9 cellular contexts compared by ENCODE assay signal in genomic region chr19:41871573-41872383, GRCh38. TPM values are rescaled to one million over a fixed set of nuclear protein-coding genes. Genes with fewer than 3 reads are reported as not detected.
DNase-seq lines count a peak whose midpoint lies in the region; ATAC-seq and TF ChIP-seq lines count a peak whose summit lies in the region.
"Had no signal": no experiment of that assay in that cellular context is flagged by ENCODE, and none has a peak within 500 bp of the region (broad histone marks: within the 10 kb centered on the region; RNA-seq: fewer than 3 reads in every experiment).

No MANE protein-coding gene starts in this region.

- in situ Hi-C loops in Panc1 (cut with HindIII; ENCODE audit: low pct_unique_long_range_greater_than_20kb, low sequenced_read_pairs) = no loop called here

- H3K27me3 ChIP-seq in Panc1 (ENCODE audit: control insufficient read depth, insufficient read depth, low read length) = no peaks in the 10 kb centered on the region
- H3K27me3 ChIP-seq in psoas muscle (ENCODE audit: insufficient read depth in 3 of 3, low read length in 2 of 3) = no peaks in the 10 kb centered on the region
- no peaks in the 10 kb centered on the region for H3K27me3 ChIP-seq in prostate gland (replicated peaks; ENCODE audit: insufficient read depth)

- peak; percentile 48 for TF ChIP-seq POLR2A in GM10847 (IDR thresholded peaks at IDR 0.05; ENCODE audit: extremely low read depth, insufficient read length)
- no peak for TF ChIP-seq POLR2A in prostate gland (IDR thresholded peaks at IDR 0.05)

- DNase-seq in HCEC 1CT (peak; percentile 20), Panc1 (ENCODE audit: low read depth, low spot score) (no peak), psoas muscle (peak in 1 of 2 donors; percentile 46), dedifferentiated amniotic fluid mesenchymal stem cell (ENCODE audit: extremely low spot score) (no peak), hippocampal formation (lab: John Stamatoyannopoulos, UW) (no peak), prostate gland (ENCODE audit: low spot score) (no peak)
- DNase-seq in activated naive CD4-positive, alpha-beta T cell treated with anti-CD3 and anti-CD28 coated beads, Interleukin-2, amount 50 U/mL, for 72 hours (ENCODE audit: low spot score in 2 of 2) = peak; percentile 69 to 84

- H3K9me3 ChIP-seq in Panc1 (ENCODE audit: control insufficient read depth, insufficient read depth, low read depth, low read length) (no peaks in the 10 kb centered on the region), psoas muscle (no peaks in the 10 kb centered on the region), prostate gland (no peaks in the 10 kb centered on the region)

- no TSS peak for BruUV-seq in Panc1 (replicated peaks; lab: Mats Ljungman, UMichigan)

- no peaks in the 10 kb centered on the region; the same call in 1 of the 2 replicates for H3K36me3 ChIP-seq in Panc1 (ENCODE audit: control insufficient read depth, insufficient read depth, low read length)
- H3K36me3 ChIP-seq in psoas muscle (ENCODE audit: insufficient read depth in 1 of 2, low read depth in 1 of 2) = peaks cover 16 to 53% of the 10 kb centered on the region in 2 donors
- peaks cover 0 to 15% of the 10 kb centered on the region in 2 donors for H3K36me3 ChIP-seq in prostate gland

- peak overlapping the region; percentile 91 to 98 for H3K27ac Mint-ChIP-seq in activated naive CD4-positive, alpha-beta T cell treated with anti-CD3 and anti-CD28 coated beads, Interleukin-2, amount 50 U/mL, for 72 hours

- intact Hi-C loops in Panc1 (cut with micrococcal nuclease; ENCODE audit: unreplicated experiment) (no loop called here), psoas muscle (cut with DNase I) (no loop called here), prostate gland (cut with DNase I) (no loop called here)

- ATAC-seq in Panc1 (peak; percentile 13; the same call in 1 of the 2 replicates), psoas muscle (peak in 3 of 4 donors; percentile 12 to 15 (median 12))
- peak; percentile 71 to 80 for ATAC-seq in activated naive CD4-positive, alpha-beta T cell treated with anti-CD3 and anti-CD28 coated beads, Interleukin-2, amount 50 U/mL, for 72 hours

- H3K4me3 ChIP-seq in Panc1 (ENCODE audit: low read depth in 2 of 2, low read length in 2 of 2) (no peak overlapping the region), psoas muscle (no peak overlapping the region), prostate gland (no peak overlapping the region)

- WGBS in psoas muscle, 3 donors = 59 to 61% (median 60%) methylated on average over 16 of the region's 16 CpGs
- 66% methylated on average over 16 of the region's 16 CpGs for whole genome bisulfite sequencing in prostate gland

- TF ChIP-seq CTCF in Panc1 (IDR thresholded peaks at IDR 0.05) (no peak), psoas muscle (IDR thresholded peaks at IDR 0.05) (no peak), prostate gland (IDR thresholded peaks at IDR 0.05) (no peak)

- H3K4me1 ChIP-seq in Panc1 (ENCODE audit: control insufficient read depth, insufficient read depth, low read length) = peaks cover 7% of the 10 kb centered on the region
- H3K4me1 ChIP-seq in psoas muscle = no peaks in the 10 kb centered on the region
- peaks cover 4% of the 10 kb centered on the region for H3K4me1 ChIP-seq in prostate gland (replicated peaks)

- peaks cover 8 to 38% of the 10 kb centered on the region in 2 donors for H3K36me3 Mint-ChIP-seq in activated naive CD4-positive, alpha-beta T cell treated with anti-CD3 and anti-CD28 coated beads, Interleukin-2, amount 50 U/mL, for 72 hours

- CTCF ChIA-PET in Panc1 (lab: Charles Lee) = no interaction called here

- no peaks in the 10 kb centered on the region for H3K9me3 Mint-ChIP-seq in activated naive CD4-positive, alpha-beta T cell treated with anti-CD3 and anti-CD28 coated beads, Interleukin-2, amount 50 U/mL, for 72 hours

- POLR2A ChIA-PET in Panc1 (lab: Charles Lee) = no interaction called here

- H3K27ac ChIP-seq in Panc1 (ENCODE audit: low read length) = no peak overlapping the region
- no peak overlapping the region for H3K27ac ChIP-seq in psoas muscle
- no peak overlapping the region for H3K27ac ChIP-seq in prostate gland

RNA-seq across cellular contexts. Expression of gene CD79A, which starts 5.3 kb away (rescaled TPM):
- total RNA-seq in Panc1 (2021; ENCODE audit: unreplicated experiment) = 0.59 TPM
- 0.74 TPM for polyA plus RNA-seq in Panc1 (2012; ENCODE audit: insufficient read length)
- 1 to 10 TPM; 3.3 to 7.0 TPM for total RNA-seq in activated naive CD4-positive, alpha-beta T cell treated with anti-CD3 and anti-CD28 coated beads, Interleukin-2, amount 50 U/mL, for 72 hours
- total RNA-seq in psoas muscle = 1 to 10 TPM in 2 of 4 donors, under 1 TPM in 2; 0.30 to 1.4 (median 0.91) TPM
- 1 to 10 TPM in 1 of 3 donors, under 1 TPM in 2; 0.30 to 1.3 (median 0.87) TPM for polyA plus RNA-seq in psoas muscle
- total RNA-seq in prostate gland = under 1 TPM in 1 of 2 donors, not detected in 1; 0.59 TPM
- total RNA-seq: HT1080 had no signal

RNA-seq across cellular contexts. Expression of gene ARHGEF1, which starts 11.2 kb away (rescaled TPM):
- total RNA-seq in Panc1 (2021; ENCODE audit: unreplicated experiment) (69.5 TPM), psoas muscle (10 to 100 TPM; 15.8 to 22.2 (median 21.3) TPM), prostate gland (10 to 100 TPM; 57.1 to 65.6 TPM)
- 106 TPM for polyA plus RNA-seq in Panc1 (2012; ENCODE audit: insufficient read length)
- total RNA-seq in activated naive CD4-positive, alpha-beta T cell treated with anti-CD3 and anti-CD28 coated beads, Interleukin-2, amount 50 U/mL, for 72 hours = 100 to 1,000 TPM; 361 to 383 TPM
- polyA plus RNA-seq in psoas muscle = 10 to 100 TPM; 20.4 to 28.0 (median 20.7) TPM

RNA-seq across cellular contexts. Expression of gene RPS19, which starts 11.7 kb away (rescaled TPM):
- total RNA-seq in Panc1 (2021; ENCODE audit: unreplicated experiment) (1,349 TPM), psoas muscle (100 to 1,000 TPM; 593 to 962 (median 730) TPM), prostate gland (1,000 to 10,000 TPM; 1,179 to 1,248 TPM)
- polyA plus RNA-seq in Panc1 (2012; ENCODE audit: insufficient read length) = 1,726 TPM
- total RNA-seq in activated naive CD4-positive, alpha-beta T cell treated with anti-CD3 and anti-CD28 coated beads, Interleukin-2, amount 50 U/mL, for 72 hours = 1,000 to 10,000 TPM; 3,521 to 4,779 TPM
- 1,000 to 10,000 TPM; 1,218 to 2,236 (median 1,284) TPM for polyA plus RNA-seq in psoas muscle

RNA-seq across cellular contexts. Expression of gene DMRTC2, which starts 26.9 kb away (rescaled TPM):
- total RNA-seq in Panc1 (2021; ENCODE audit: unreplicated experiment) (not detected), psoas muscle (not detected), prostate gland (1 to 10 TPM in 1 of 2 donors, not detected in 1; 9.6 TPM)
- polyA plus RNA-seq in Panc1 (2012; ENCODE audit: insufficient read length) = not detected
- total RNA-seq in activated naive CD4-positive, alpha-beta T cell treated with anti-CD3 and anti-CD28 coated beads, Interleukin-2, amount 50 U/mL, for 72 hours = not detected
- polyA plus RNA-seq in psoas muscle = not detected
- total RNA-seq: HT1080 had no signal

RNA-seq across cellular contexts. Expression of gene LYPD4, which starts 27.3 kb away (rescaled TPM):
- total RNA-seq in Panc1 (2021; ENCODE audit: unreplicated experiment) (not detected), psoas muscle (not detected), prostate gland (1 to 10 TPM in 1 of 2 donors, not detected in 1; 6.6 TPM)
- not detected for polyA plus RNA-seq in Panc1 (2012; ENCODE audit: insufficient read length)
- total RNA-seq in activated naive CD4-positive, alpha-beta T cell treated with anti-CD3 and anti-CD28 coated beads, Interleukin-2, amount 50 U/mL, for 72 hours = not detected
- not detected for polyA plus RNA-seq in psoas muscle
- total RNA-seq: HT1080 had no signal

Comparison
In these comparisons a context has a peak if more than half of its experiments do, and no peak if none do; other contexts are left out.
1. DNase-seq: peak in HCEC 1CT (single experiment) and activated naive CD4-positive, alpha-beta T cell treated with anti-CD3 and anti-CD28 coated beads, Interleukin-2, amount 50 U/mL, for 72 hours (2 of 2); none in Panc1 (single experiment), dedifferentiated amniotic fluid mesenchymal stem cell (single experiment), hippocampal formation (0 of 2) and prostate gland (single experiment).
2. ATAC-seq: peak in every context shown above with its lines; median percentile 76 in activated naive CD4-positive, alpha-beta T cell treated with anti-CD3 and anti-CD28 coated beads, Interleukin-2, amount 50 U/mL, for 72 hours; 13 in Panc1; 12 in psoas muscle.